23 cellular contexts compared by ENCODE assay signal in the genomic region with DNA sequence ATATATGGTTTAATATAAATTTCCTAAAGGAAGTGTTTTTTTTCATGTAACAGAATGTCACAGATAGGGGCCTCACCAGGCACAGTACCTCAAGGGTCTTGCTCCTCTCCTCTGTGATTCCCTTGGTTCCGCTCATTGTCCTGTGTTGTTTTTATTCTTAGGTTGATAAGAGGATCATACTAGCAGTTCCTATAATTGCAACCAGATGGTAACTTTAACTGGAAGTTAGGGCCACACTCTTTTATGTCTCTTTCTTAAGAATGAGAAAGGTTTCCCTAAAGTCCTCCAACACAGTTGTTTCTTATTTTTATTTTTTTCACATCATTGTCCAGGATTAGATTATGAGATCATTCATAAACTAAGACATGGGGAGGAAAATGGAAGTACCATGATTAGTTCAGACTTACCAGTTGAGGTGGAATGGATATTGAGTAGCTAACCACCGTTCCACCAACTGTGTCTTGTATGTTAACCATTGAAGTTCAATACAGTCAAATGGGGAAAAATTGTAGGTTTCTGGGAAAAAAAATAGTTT. TPM values are rescaled to one million over a fixed set of nuclear protein-coding genes. Genes with fewer than 3 reads are reported as not detected.
DNase-seq lines count a peak whose midpoint lies in the region; ATAC-seq and TF ChIP-seq lines count a peak whose summit lies in the region.
"Had no signal": no experiment of that assay in that cellular context is flagged by ENCODE, and none has a peak within 500 bp of the region (broad histone marks: within the 10 kb centered on the region; RNA-seq: fewer than 3 reads in every experiment).

No MANE protein-coding gene starts in this region.

- ATAC-seq in heart left ventricle: peak in 1 of 4 donors; percentile 41
- peak; percentile 36; the same call in 1 of the 3 replicates for ATAC-seq in SK-N-SH treated with all-trans-retinoic acid at 6 μM for 48 hours
- ATAC-seq in HG02970 (IDR thresholded peaks at IDR 0.05; ENCODE audit: low FRiP score, unreplicated experiment): no peak
- ATAC-seq in HG03469 (IDR thresholded peaks at IDR 0.05; ENCODE audit: unreplicated experiment): no peak
- ATAC-seq: activated CD4-positive, CD25-positive, alpha-beta regulatory T cell treated with anti-CD3 and anti-CD28 coated beads, Interleukin-2, amount 50 U/mL, for 24 hours; activated CD8-positive, alpha-beta T cell treated with anti-CD3 and anti-CD28 coated beads for 36 hours; activated naive CD4-positive, alpha-beta T cell treated with anti-CD3 and anti-CD28 coated beads, Interleukin-2, amount 50 U/mL, for 72 hours; activated T-helper 17 cell treated with anti-CD3 and anti-CD28 coated beads, Interleukin-2, amount 50 U/mL, for 72 hours; foreskin keratinocyte had no signal

- intact Hi-C loops in heart left ventricle (cut with DNase I): loop anchor here in 2 of 10 donors (5.0 kb wide), 1 partner anchor 39 kb away; a partner anchor contains a TSS
- intact Hi-C loops in cardiac septum (cut with DNase I): loop anchor here (5.0 kb wide), 1 partner anchor 39 kb away; a partner anchor contains a TSS

- peaks cover 0 to 7% (median 0%) of the 10 kb centered on the region in 9 donors for H3K36me3 ChIP-seq in heart left ventricle
- peaks cover 0 to 6% (median under 1%) of the 10 kb centered on the region in 5 donors for H3K36me3 ChIP-seq in subcutaneous abdominal adipose tissue (ENCODE audit: control insufficient read depth in 5 of 5, insufficient read depth in 5 of 5, low read length in 5 of 5)

- no peak overlapping the region for H3K9ac ChIP-seq in subcutaneous abdominal adipose tissue (ENCODE audit: low read length in 5 of 5)

- H3K27me3 ChIP-seq in heart left ventricle (no peaks in the 10 kb centered on the region), subcutaneous abdominal adipose tissue (ENCODE audit: control insufficient read depth in 5 of 5, insufficient read depth in 4 of 5, low read length in 5 of 5) (no peaks in the 10 kb centered on the region)
- H3K27me3 ChIP-seq: ascending aorta, foreskin keratinocyte had no signal

- TF ChIP-seq CTCF in heart left ventricle (IDR thresholded peaks at IDR 0.05): no peak
- no peak for TF ChIP-seq CTCF in fibroblast of pulmonary artery (IDR thresholded peaks at IDR 0.05; ENCODE audit: low read length, missing control alignments)

- TF ChIP-seq POLR2A in heart left ventricle (IDR thresholded peaks at IDR 0.05): no peak

- H3K9me3 ChIP-seq in heart left ventricle (peaks cover 0 to 4% (median 0%) of the 10 kb centered on the region in 12 donors), subcutaneous abdominal adipose tissue (ENCODE audit: control insufficient read depth in 5 of 5, low read length in 5 of 5) (no peaks in the 10 kb centered on the region)
- H3K9me3 ChIP-seq: ascending aorta had no signal

- peaks cover 0 to 32% (median 11%) of the 10 kb centered on the region in 12 donors for H3K4me1 ChIP-seq in heart left ventricle
- H3K4me1 ChIP-seq in subcutaneous abdominal adipose tissue (ENCODE audit: control insufficient read depth in 5 of 5, insufficient read depth in 5 of 5, low read length in 5 of 5): peaks cover 0 to 6% (median 0%) of the 10 kb centered on the region in 5 donors
- H3K4me1 ChIP-seq: ascending aorta, foreskin keratinocyte had no signal

- H3K27ac ChIP-seq in heart left ventricle: peak overlapping the region; percentile 14 to 76 (median 50)
- H3K27ac ChIP-seq in subcutaneous abdominal adipose tissue (ENCODE audit: low read depth, low read length): peak overlapping the region; percentile 63
- H3K27ac ChIP-seq: ascending aorta, foreskin keratinocyte, RWPE1 had no signal

- H3K4me3 ChIP-seq in heart left ventricle (no peak overlapping the region), fibroblast of pulmonary artery (replicated peaks; ENCODE audit: low read depth, low read length) (no peak overlapping the region), subcutaneous abdominal adipose tissue (ENCODE audit: low read depth in 1 of 5, low read length in 5 of 5) (no peak overlapping the region)
- H3K4me3 ChIP-seq: ascending aorta had no signal

- DNase-seq in heart left ventricle (no peak), cardiac septum (ENCODE audit: low spot score) (no peak), fibroblast of pulmonary artery (ENCODE audit: low read depth) (peak; percentile 16), NOMO-1 treated with DMSO at 0.1 percent for 48 hours (lab: John Stamatoyannopoulos, UW; ENCODE audit: unreplicated experiment) (no peak)
- DNase-seq: activated CD8-positive, alpha-beta T cell treated with anti-CD3 and anti-CD28 coated beads for 36 hours; CD4-positive, alpha-beta T cell; foreskin keratinocyte; HCEC 1CT; KG1; mesenchymal stem cell; MM.1S; NCI-H1436; NCI-H446; NCI-H774 had no signal

- 54 to 59% (median 57%) methylated on average over 2 of the region's 2 CpGs for WGBS in heart left ventricle, 4 donors

TF ChIP-seq in SK-N-SH treated with all-trans-retinoic acid at 6 μM for 48 hours, 23 proteins besides CTCF, POLR2A, EP300 and RAD21:
- TF ChIP-seq TCF4 (CRISPR knock-in tag; IDR thresholded peaks at IDR 0.05; ENCODE audit: borderline replicate concordance) (no peak), ARNTL (CRISPR knock-in tag; IDR thresholded peaks at IDR 0.05; ENCODE audit: borderline replicate concordance, low read depth) (no peak), ZNF8 (CRISPR knock-in tag; IDR thresholded peaks at IDR 0.05) (no peak), ZFP3 (CRISPR knock-in tag; IDR thresholded peaks at IDR 0.05) (no peak), BACH2 (CRISPR knock-in tag; IDR thresholded peaks at IDR 0.05; ENCODE audit: borderline replicate concordance) (no peak), PPARA (CRISPR knock-in tag; IDR thresholded peaks at IDR 0.05; ENCODE audit: borderline replicate concordance) (no peak), GLIS3 (CRISPR knock-in tag; IDR thresholded peaks at IDR 0.05) (no peak)
- TF ChIP-seq, protein P1, sequence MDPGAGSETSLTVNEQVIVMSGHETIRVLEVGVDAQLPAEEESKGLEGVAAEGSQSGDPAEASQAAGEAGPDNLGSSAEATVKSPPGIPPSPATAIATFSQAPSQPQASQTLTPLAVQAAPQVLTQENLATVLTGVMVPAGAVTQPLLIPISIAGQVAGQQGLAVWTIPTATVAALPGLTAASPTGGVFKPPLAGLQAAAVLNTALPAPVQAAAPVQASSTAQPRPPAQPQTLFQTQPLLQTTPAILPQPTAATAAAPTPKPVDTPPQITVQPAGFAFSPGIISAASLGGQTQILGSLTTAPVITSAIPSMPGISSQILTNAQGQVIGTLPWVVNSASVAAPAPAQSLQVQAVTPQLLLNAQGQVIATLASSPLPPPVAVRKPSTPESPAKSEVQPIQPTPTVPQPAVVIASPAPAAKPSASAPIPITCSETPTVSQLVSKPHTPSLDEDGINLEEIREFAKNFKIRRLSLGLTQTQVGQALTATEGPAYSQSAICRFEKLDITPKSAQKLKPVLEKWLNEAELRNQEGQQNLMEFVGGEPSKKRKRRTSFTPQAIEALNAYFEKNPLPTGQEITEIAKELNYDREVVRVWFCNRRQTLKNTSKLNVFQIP (CRISPR knock-in tag; IDR thresholded peaks at IDR 0.05; ENCODE audit: borderline replicate concordance, low read depth): no peak
- TF ChIP-seq, protein P2, sequence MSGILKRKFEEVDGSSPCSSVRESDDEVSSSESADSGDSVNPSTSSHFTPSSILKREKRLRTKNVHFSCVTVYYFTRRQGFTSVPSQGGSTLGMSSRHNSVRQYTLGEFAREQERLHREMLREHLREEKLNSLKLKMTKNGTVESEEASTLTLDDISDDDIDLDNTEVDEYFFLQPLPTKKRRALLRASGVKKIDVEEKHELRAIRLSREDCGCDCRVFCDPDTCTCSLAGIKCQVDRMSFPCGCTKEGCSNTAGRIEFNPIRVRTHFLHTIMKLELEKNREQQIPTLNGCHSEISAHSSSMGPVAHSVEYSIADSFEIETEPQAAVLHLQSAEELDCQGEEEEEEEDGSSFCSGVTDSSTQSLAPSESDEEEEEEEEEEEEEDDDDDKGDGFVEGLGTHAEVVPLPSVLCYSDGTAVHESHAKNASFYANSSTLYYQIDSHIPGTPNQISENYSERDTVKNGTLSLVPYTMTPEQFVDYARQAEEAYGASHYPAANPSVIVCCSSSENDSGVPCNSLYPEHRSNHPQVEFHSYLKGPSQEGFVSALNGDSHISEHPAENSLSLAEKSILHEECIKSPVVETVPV (CRISPR knock-in tag; IDR thresholded peaks at IDR 0.05): no peak
- TF ChIP-seq, protein P3, sequence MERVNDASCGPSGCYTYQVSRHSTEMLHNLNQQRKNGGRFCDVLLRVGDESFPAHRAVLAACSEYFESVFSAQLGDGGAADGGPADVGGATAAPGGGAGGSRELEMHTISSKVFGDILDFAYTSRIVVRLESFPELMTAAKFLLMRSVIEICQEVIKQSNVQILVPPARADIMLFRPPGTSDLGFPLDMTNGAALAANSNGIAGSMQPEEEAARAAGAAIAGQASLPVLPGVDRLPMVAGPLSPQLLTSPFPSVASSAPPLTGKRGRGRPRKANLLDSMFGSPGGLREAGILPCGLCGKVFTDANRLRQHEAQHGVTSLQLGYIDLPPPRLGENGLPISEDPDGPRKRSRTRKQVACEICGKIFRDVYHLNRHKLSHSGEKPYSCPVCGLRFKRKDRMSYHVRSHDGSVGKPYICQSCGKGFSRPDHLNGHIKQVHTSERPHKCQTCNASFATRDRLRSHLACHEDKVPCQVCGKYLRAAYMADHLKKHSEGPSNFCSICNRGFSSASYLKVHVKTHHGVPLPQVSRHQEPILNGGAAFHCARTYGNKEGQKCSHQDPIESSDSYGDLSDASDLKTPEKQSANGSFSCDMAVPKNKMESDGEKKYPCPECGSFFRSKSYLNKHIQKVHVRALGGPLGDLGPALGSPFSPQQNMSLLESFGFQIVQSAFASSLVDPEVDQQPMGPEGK (CRISPR knock-in tag; IDR thresholded peaks at IDR 0.05; ENCODE audit: borderline replicate concordance): no peak

RNA-seq across cellular contexts. Expression of a gene that starts 41.1 kb away (rescaled TPM):
- 10 to 100 TPM; 15.9 to 38.6 (median 20.4) TPM for total RNA-seq in heart left ventricle
- polyA plus RNA-seq in heart left ventricle: 10 to 100 TPM in 1 of 2 donors, 1 to 10 TPM in 1; 7.8 to 59.0 TPM
- 18.6 TPM for total RNA-seq in cardiac septum
